Comparison of ENCODE assay signal across 1 cellular context in genomic region chr11:71928739-71929443, GRCh38.
TF ChIP-seq lines count a peak whose summit lies in the region.

Gene RNF121, plus strand, starts transcription at chr11:71929046. Its CDS starts 16 bp downstream, at chr11:71929062.

TF ChIP-seq in HepG2, 621 proteins besides CTCF, POLR2A, EP300 and RAD21 (continued from another document and continues in another):
- TF ChIP-seq PRDM15 (CRISPR knock-in tag; IDR thresholded peaks at IDR 0.05) (no peak), ZNF280B (CRISPR knock-in tag; IDR thresholded peaks at IDR 0.05; ENCODE audit: borderline replicate concordance) (no peak), ZNF225 (CRISPR knock-in tag; IDR thresholded peaks at IDR 0.05) (no peak), GPN1 (CRISPR knock-in tag; IDR thresholded peaks at IDR 0.05; ENCODE audit: borderline replicate concordance) (no peak), ZBTB26 (CRISPR knock-in tag; IDR thresholded peaks at IDR 0.05; ENCODE audit: borderline replicate concordance) (no peak; the same call in 1 of the 2 replicates), ZBTB2 (CRISPR knock-in tag; IDR thresholded peaks at IDR 0.05; ENCODE audit: low read depth) (no peak), NAIF1 (CRISPR knock-in tag; IDR thresholded peaks at IDR 0.05; ENCODE audit: borderline replicate concordance) (no peak), CREM (IDR thresholded peaks at IDR 0.05) (peak; percentile 89), CREM (CRISPR knock-in tag; IDR thresholded peaks at IDR 0.05) (no peak), MBD4 (IDR thresholded peaks at IDR 0.05; ENCODE audit: borderline replicate concordance, low read length) (no peak), ZNF430 (CRISPR knock-in tag; IDR thresholded peaks at IDR 0.05) (peak; percentile 68; the same call in 1 of the 2 replicates), ZNF841 (CRISPR knock-in tag; IDR thresholded peaks at IDR 0.05; ENCODE audit: borderline replicate concordance) (no peak), MZF1 (CRISPR knock-in tag; IDR thresholded peaks at IDR 0.05; ENCODE audit: borderline replicate concordance) (no peak), ZNF20 (CRISPR knock-in tag; IDR thresholded peaks at IDR 0.05) (no peak), SRSF1 (optimal IDR thresholded peaks at IDR 0.05; ENCODE audit: low read depth, low read length) (peak; percentile 45), ATAD3A (CRISPR knock-in tag; IDR thresholded peaks at IDR 0.05) (no peak), BCL6 (CRISPR knock-in tag; IDR thresholded peaks at IDR 0.05) (0 out of 2 replicates have a peak, but pooled peaks have one; percentile 8), RXRB (CRISPR knock-in tag; IDR thresholded peaks at IDR 0.05; ENCODE audit: borderline replicate concordance) (no peak), ZEB1 (IDR thresholded peaks at IDR 0.05; ENCODE audit: insufficient replicate concordance, low read depth) (peak; percentile 14), ZBTB49 (CRISPR knock-in tag; IDR thresholded peaks at IDR 0.05; ENCODE audit: borderline replicate concordance) (no peak), SIN3B (IDR thresholded peaks at IDR 0.05; ENCODE audit: low read length) (peak; percentile 74; the same call in 1 of the 2 replicates), AKNA (CRISPR knock-in tag; IDR thresholded peaks at IDR 0.05; ENCODE audit: borderline replicate concordance) (no peak), NR2F6 (IDR thresholded peaks at IDR 0.05) (peak; percentile 73), NR2F6 (CRISPR knock-in tag; IDR thresholded peaks at IDR 0.05) (peak; percentile 79), CCDC6 (CRISPR knock-in tag; IDR thresholded peaks at IDR 0.05) (no peak), CAMTA2 (CRISPR knock-in tag; IDR thresholded peaks at IDR 0.05; ENCODE audit: borderline replicate concordance) (no peak), TOE1 (CRISPR knock-in tag; IDR thresholded peaks at IDR 0.05) (no peak), TERF1 (CRISPR knock-in tag; IDR thresholded peaks at IDR 0.05) (no peak), ZNF407 (CRISPR knock-in tag; IDR thresholded peaks at IDR 0.05; ENCODE audit: not compliant biosample characterization) (peak; percentile 22), ARNT2 (CRISPR knock-in tag; IDR thresholded peaks at IDR 0.05; ENCODE audit: low read depth) (no peak), AHR (CRISPR knock-in tag; IDR thresholded peaks at IDR 0.05) (peak; percentile 66; the same call in 1 of the 2 replicates)
